In genomic region chr3:136904746-136905145, GRCh38 we compare ENCODE assay signal across 33 cellular contexts. TPM values are rescaled to one million over a fixed set of nuclear protein-coding genes. Genes with fewer than 3 reads are reported as not detected.
A peak's percentile ranks its signal among the peaks of the same experiment; 100 is the strongest.
DNase-seq lines count a peak whose midpoint lies in the region; ATAC-seq, FAIRE-seq and TF ChIP-seq lines count a peak whose summit lies in the region.
"Had no signal": no experiment of that assay in that cellular context is flagged by ENCODE, and none has a peak within 500 bp of the region (broad histone marks: within the 10 kb centered on the region; RNA-seq: fewer than 3 reads in every experiment).

No MANE protein-coding gene starts in this region.

- no peaks in the 10 kb centered on the region for H3K27me3 ChIP-seq in HepG2 (ENCODE audit: control insufficient read depth in 1 of 2, insufficient read depth in 2 of 2, low read length in 2 of 2)
- no peaks in the 10 kb centered on the region for H3K27me3 ChIP-seq in right lobe of liver
- H3K27me3 ChIP-seq: BE2C; BLaER1; BLaER1 treated with 17β-estradiol and CSF1 and Interleukin-3, amounts not matched to agents 10 nM and 100 nM had no signal

- POLR2A ChIA-PET in HepG2 (lab: Yijun Ruan, JAX) = no interaction called here

- peak overlapping the region; percentile 6 for H3K27ac Mint-ChIP-seq in T-helper 17 cell
- H3K27ac Mint-ChIP-seq: B cell; CD4-positive, alpha-beta memory T cell; CD4-positive, alpha-beta T cell; CD4-positive, CD25-positive, alpha-beta regulatory T cell; CD8-positive, alpha-beta T cell had no signal

- H3K36me3 ChIP-seq in HepG2 (replicated peaks in 1 of 2; ENCODE audit: control insufficient read depth in 1 of 2, insufficient read depth in 2 of 2, low read length in 2 of 2) = no peaks in the 10 kb centered on the region
- H3K36me3 ChIP-seq in right lobe of liver = no peaks in the 10 kb centered on the region
- H3K36me3 ChIP-seq: BE2C had no signal

- DNase-seq in HepG2 (ENCODE audit: low spot score) = no peak
- no peak for DNase-seq in right lobe of liver
- DNase-seq in T-helper 17 cell = no peak
- DNase-seq in left ventricle myocardium superior = no peak
- DNase-seq: 8988T; ACHN; AML-193; BE2C; C1 segment of cervical spinal cord; Caco-2; Calu3; CD4-positive, alpha-beta memory T cell; CD4-positive, alpha-beta T cell; CD4-positive, CD25-positive, alpha-beta regulatory T cell; CD8-positive, alpha-beta memory T cell; CD8-positive, alpha-beta T cell; COR-L47; DMS 273 treated with DMSO at 0.1 percent for 48 hours; DMS153; DMS53; DMS79; DMS79 treated with DMSO at 0.1 percent for 48 hours; DND-41; EL had no signal

- in situ Hi-C loops in HepG2 (cut with HindIII; ENCODE audit: extremely low pct_ligation_motif_present, low pct_unique_long_range_greater_than_20kb) = no loop called here

- intact Hi-C loops in HepG2 (cut with micrococcal nuclease; ENCODE audit: unreplicated experiment) (no loop called here), right lobe of liver (cut with DNase I) (no loop called here), left ventricle myocardium superior (cut with micrococcal nuclease) (no loop called here)

- H3K9me3 ChIP-seq in HepG2 (ENCODE audit: low read length) = peaks cover 13% of the 10 kb centered on the region
- H3K9me3 ChIP-seq in right lobe of liver = peaks cover 0 to 5% (median 0%) of the 10 kb centered on the region in 4 donors
- no peaks in the 10 kb centered on the region for H3K9me3 ChIP-seq in T-helper 17 cell (ENCODE audit: control insufficient read depth, low read length, poor library complexity, severe bottlenecking)

- no TSS peak for BruUV-seq in HepG2 (replicated peaks; lab: Mats Ljungman, UMichigan)

- no peak overlapping the region for H3K27ac ChIP-seq in HepG2 (ENCODE audit: extremely low read length, insufficient read depth, low read length)
- no peak overlapping the region for H3K27ac ChIP-seq in right lobe of liver
- H3K27ac ChIP-seq: 22Rv1; A549; BLaER1; BLaER1 treated with 17β-estradiol and CSF1 and Interleukin-3, amounts not matched to agents 10 nM and 100 nM; C4-2B had no signal

- H3K4me2 ChIP-seq in HepG2 (ENCODE audit: low read depth, low read length) = no peak overlapping the region
- H3K4me2 ChIP-seq: A549; BLaER1; BLaER1 treated with 17β-estradiol and CSF1 and Interleukin-3, amounts not matched to agents 10 nM and 100 nM had no signal

- H3K79me2 ChIP-seq in HepG2 (ENCODE audit: insufficient read depth, low read length) = peaks cover 94% of the 10 kb centered on the region

- H3K4me3 Mint-ChIP-seq in T-helper 17 cell = no peak overlapping the region
- H3K4me3 Mint-ChIP-seq: B cell; CD14-positive monocyte; CD4-positive, alpha-beta T cell; CD4-positive, CD25-positive, alpha-beta regulatory T cell; CD8-positive, alpha-beta memory T cell; CD8-positive, alpha-beta T cell had no signal

- no peak for FAIRE-seq in HepG2 (lab: Jason Lieb, UNC)
- FAIRE-seq: A204.1, A549, D721Med had no signal

- no peak for ATAC-seq in HepG2
- no peak for ATAC-seq in right lobe of liver
- no peak for ATAC-seq in T-helper 17 cell
- no peak for ATAC-seq in left ventricle myocardium superior
- ATAC-seq: A549; CD8-positive, alpha-beta T cell had no signal

- TF ChIP-seq POLR2A in HepG2 (IDR thresholded peaks at IDR 0.05; ENCODE audit: insufficient read depth in 1 of 2, low read depth in 2 of 2, low read length in 2 of 2) (no peak), right lobe of liver (IDR thresholded peaks at IDR 0.05) (no peak)

- H3K4me1 ChIP-seq in HepG2 (ENCODE audit: insufficient read depth, low read length) = peaks cover 6% of the 10 kb centered on the region
- peaks cover 0 to 5% (median 0%) of the 10 kb centered on the region in 4 donors for H3K4me1 ChIP-seq in right lobe of liver
- H3K4me1 ChIP-seq: A549 had no signal

- H4K20me1 ChIP-seq in HepG2 (ENCODE audit: insufficient read depth, low read length) = peaks cover 15% of the 10 kb centered on the region

- no peak overlapping the region for H3K9ac ChIP-seq in HepG2 (ENCODE audit: insufficient read depth, low read depth, low read length)
- H3K9ac ChIP-seq: BLaER1; BLaER1 treated with 17β-estradiol and CSF1 and Interleukin-3, amounts not matched to agents 10 nM and 100 nM had no signal

- H3K36me3 Mint-ChIP-seq in T-helper 17 cell (ENCODE audit: low read depth) = no peaks in the 10 kb centered on the region

- TF ChIP-seq EP300 in HepG2 (IDR thresholded peaks at IDR 0.05; ENCODE audit: low read depth in 2 of 2, low read length in 2 of 2) (no peak), HepG2 (CRISPR knock-in tag; IDR thresholded peaks at IDR 0.05; ENCODE audit: borderline replicate concordance) (no peak)

- TF ChIP-seq CTCF in HepG2 (CRISPR knock-in tag; IDR thresholded peaks at IDR 0.05) (no peak), right lobe of liver (IDR thresholded peaks at IDR 0.05) (no peak)

- H3K27me3 Mint-ChIP-seq in T-helper 17 cell = no peaks in the 10 kb centered on the region
- H3K27me3 Mint-ChIP-seq: B cell; CD4-positive, alpha-beta memory T cell; CD4-positive, alpha-beta T cell; CD4-positive, CD25-positive, alpha-beta regulatory T cell; CD8-positive, alpha-beta memory T cell had no signal

- no peak overlapping the region for H2AFZ ChIP-seq in HepG2 (ENCODE audit: low read length)

- TF ChIP-seq RAD21 in HepG2 (CRISPR knock-in tag; IDR thresholded peaks at IDR 0.05) = no peak

- CTCF ChIA-PET in HepG2 (lab: Yijun Ruan, JAX; ENCODE audit: low intra/inter-chr PET ratio, low total read pairs) = no interaction called here

- H3K4me1 Mint-ChIP-seq in T-helper 17 cell = peaks cover 62% of the 10 kb centered on the region

- WGBS in HepG2 (ENCODE audit: low lambda C conversion rate) = 72% methylated on average over 4 of the region's 4 CpGs
- WGBS in right lobe of liver (ENCODE audit: insufficient coverage, low coverage, low lambda C conversion rate, missing lambda C conversion rate) = 75% methylated on average over 4 of the region's 4 CpGs

- H3K4me3 ChIP-seq in HepG2 (replicated peaks in 1 of 3; ENCODE audit: insufficient read depth in 1 of 3, low read depth in 2 of 3, low read length in 3 of 3) (no peak overlapping the region), right lobe of liver (no peak overlapping the region)
- H3K4me3 ChIP-seq: A549, BLaER1 had no signal

TF ChIP-seq in HepG2, 621 proteins besides CTCF, POLR2A, EP300 and RAD21:
- TF ChIP-seq SPEN (CRISPR knock-in tag; IDR thresholded peaks at IDR 0.05; ENCODE audit: low read depth) (no peak), ZNF160 (CRISPR knock-in tag; IDR thresholded peaks at IDR 0.05) (peak; percentile 94)

RNA-seq across cellular contexts. Expression of gene NCK1, which starts 42.7 kb away (rescaled TPM):
- total RNA-seq in HepG2 (2016; rRNA removed; fragmentation: Illumina TruSeq; extraction: Trizol) (30.4 and 51.0 TPM in 2 replicates), right lobe of liver (10 to 100 TPM; 21.4 to 27.0 (median 23.7) TPM), T-helper 17 cell (10 to 100 TPM; 59.0 to 59.1 TPM), left ventricle myocardium superior (22.4 TPM)
- 8.3 and 17.1 TPM in 2 replicates for total RNA-seq in HepG2 (2016; cell fraction: cytosol; rRNA removed; fragmentation: Illumina TruSeq; extraction: Trizol; ENCODE audit: low read depth)
- 35.7 and 48.8 TPM in 2 replicates for total RNA-seq in HepG2 (2016; cell fraction: insoluble cytoplasmic fraction; rRNA removed; fragmentation: Illumina TruSeq; extraction: Trizol)
- total RNA-seq in HepG2 (2016; cell fraction: membrane; rRNA removed; fragmentation: Illumina TruSeq; extraction: Trizol) = 21.3 and 25.2 TPM in 2 replicates
- total RNA-seq in HepG2 (2016; cell fraction: nucleus; rRNA removed; fragmentation: Illumina TruSeq; extraction: Trizol) = 27.2 and 29.5 TPM in 2 replicates
- polyA plus RNA-seq in HepG2 (2011; rRNA removed) = 11.0 and 14.7 TPM in 2 replicates
- 6.2 and 9.9 TPM in 2 replicates for polyA plus RNA-seq in HepG2 (2011; cell fraction: cytosol; rRNA removed)
- polyA plus RNA-seq in HepG2 (2011; cell fraction: nucleus; rRNA removed) = 6.5 and 6.9 TPM in 2 replicates
- 16.0 and 17.6 TPM in 2 replicates for polyA plus RNA-seq in HepG2 (2012)
- polyA plus RNA-seq in HepG2 (2016; cell fraction: cytosol; fragmentation: Illumina TruSeq; extraction: Trizol; ENCODE audit: low read depth) = 4.2 and 6.7 TPM in 2 replicates
- 45.9 and 47.3 TPM in 2 replicates for polyA plus RNA-seq in HepG2 (2016; cell fraction: insoluble cytoplasmic fraction; fragmentation: Illumina TruSeq; extraction: Trizol; ENCODE audit: low read depth)
- polyA plus RNA-seq in HepG2 (2016; cell fraction: membrane; fragmentation: Illumina TruSeq; extraction: Trizol; ENCODE audit: low read depth) = 9.9 and 12.4 TPM in 2 replicates
- 17.3 and 21.6 TPM in 2 replicates for polyA plus RNA-seq in HepG2 (2016; cell fraction: nucleus; fragmentation: Illumina TruSeq; extraction: Trizol; ENCODE audit: insufficient read depth, low read depth)
- polyA minus RNA-seq in HepG2 (2011; rRNA and poly(A)+ RNA removed; ENCODE audit: low replicate concordance) = 8.7 and 12.3 TPM in 2 replicates
- polyA minus RNA-seq in HepG2 (2011; cell fraction: cytosol; rRNA and poly(A)+ RNA removed) = 13.4 and 16.2 TPM in 2 replicates
- 51.5 and 57.7 TPM in 2 replicates for polyA minus RNA-seq in HepG2 (2011; cell fraction: nucleus; rRNA and poly(A)+ RNA removed)

RNA-seq across cellular contexts. Expression of gene IL20RB, which starts 53.0 kb away (rescaled TPM):
- 0.22 and 0.34 TPM in 2 replicates for total RNA-seq in HepG2 (2016; rRNA removed; fragmentation: Illumina TruSeq; extraction: Trizol)
- total RNA-seq in HepG2 (2016; cell fraction: cytosol; rRNA removed; fragmentation: Illumina TruSeq; extraction: Trizol; ENCODE audit: low read depth) = 0.53 and 0.91 TPM in 2 replicates
- 0.42 and 0.48 TPM in 2 replicates for total RNA-seq in HepG2 (2016; cell fraction: insoluble cytoplasmic fraction; rRNA removed; fragmentation: Illumina TruSeq; extraction: Trizol)
- total RNA-seq in HepG2 (2016; cell fraction: membrane; rRNA removed; fragmentation: Illumina TruSeq; extraction: Trizol) = 0.37 and 0.45 TPM in 2 replicates
- 0.68 and 1.5 TPM in 2 replicates for total RNA-seq in HepG2 (2016; cell fraction: nucleus; rRNA removed; fragmentation: Illumina TruSeq; extraction: Trizol)
- polyA plus RNA-seq in HepG2 (2011; rRNA removed) = 0.32 and 0.37 TPM in 2 replicates
- polyA plus RNA-seq in HepG2 (2011; cell fraction: cytosol; rRNA removed) = 0.22 and 0.24 TPM in 2 replicates
- polyA plus RNA-seq in HepG2 (2011; cell fraction: nucleus; rRNA removed) = 0.63 and 0.69 TPM in 2 replicates
- polyA plus RNA-seq in HepG2 (2012) = 0.17 and 0.27 TPM in 2 replicates
- 0.06 TPM in 1 of 2 replicates, not detected in the other for polyA plus RNA-seq in HepG2 (2016; cell fraction: cytosol; fragmentation: Illumina TruSeq; extraction: Trizol; ENCODE audit: low read depth)
- polyA plus RNA-seq in HepG2 (2016; cell fraction: insoluble cytoplasmic fraction; fragmentation: Illumina TruSeq; extraction: Trizol; ENCODE audit: low read depth) = 0.34 and 0.61 TPM in 2 replicates
- polyA plus RNA-seq in HepG2 (2016; cell fraction: membrane; fragmentation: Illumina TruSeq; extraction: Trizol; ENCODE audit: low read depth) = 0.15 and 0.18 TPM in 2 replicates
- 1.2 and 1.8 TPM in 2 replicates for polyA plus RNA-seq in HepG2 (2016; cell fraction: nucleus; fragmentation: Illumina TruSeq; extraction: Trizol; ENCODE audit: insufficient read depth, low read depth)
- polyA minus RNA-seq in HepG2 (2011; rRNA and poly(A)+ RNA removed; ENCODE audit: low replicate concordance) = 2.0 and 67.6 TPM in 2 replicates
- 0.40 and 0.62 TPM in 2 replicates for polyA minus RNA-seq in HepG2 (2011; cell fraction: cytosol; rRNA and poly(A)+ RNA removed)
- polyA minus RNA-seq in HepG2 (2011; cell fraction: nucleus; rRNA and poly(A)+ RNA removed) = 3.1 and 4.8 TPM in 2 replicates
- 1 to 10 TPM in 2 of 6 experiments, under 1 TPM in 4; 0.30 to 6.6 (median 0.52) TPM for total RNA-seq in right lobe of liver
- total RNA-seq in T-helper 17 cell = 1 to 10 TPM; 3.2 to 4.2 TPM
- total RNA-seq in left ventricle myocardium superior = 0.12 TPM
